1 cellular context compared by ENCODE assay signal in genomic region chr2:28613616-28614501, GRCh38.
A peak's percentile ranks its signal among the peaks of the same experiment; 100 is the strongest.
TF ChIP-seq lines count a peak whose summit lies in the region.

No MANE protein-coding gene starts in this region.

TF ChIP-seq in HEK293, 187 proteins besides CTCF, POLR2A, EP300 and RAD21 (continued from another document and continues in another):
- TF ChIP-seq, protein P1, sequence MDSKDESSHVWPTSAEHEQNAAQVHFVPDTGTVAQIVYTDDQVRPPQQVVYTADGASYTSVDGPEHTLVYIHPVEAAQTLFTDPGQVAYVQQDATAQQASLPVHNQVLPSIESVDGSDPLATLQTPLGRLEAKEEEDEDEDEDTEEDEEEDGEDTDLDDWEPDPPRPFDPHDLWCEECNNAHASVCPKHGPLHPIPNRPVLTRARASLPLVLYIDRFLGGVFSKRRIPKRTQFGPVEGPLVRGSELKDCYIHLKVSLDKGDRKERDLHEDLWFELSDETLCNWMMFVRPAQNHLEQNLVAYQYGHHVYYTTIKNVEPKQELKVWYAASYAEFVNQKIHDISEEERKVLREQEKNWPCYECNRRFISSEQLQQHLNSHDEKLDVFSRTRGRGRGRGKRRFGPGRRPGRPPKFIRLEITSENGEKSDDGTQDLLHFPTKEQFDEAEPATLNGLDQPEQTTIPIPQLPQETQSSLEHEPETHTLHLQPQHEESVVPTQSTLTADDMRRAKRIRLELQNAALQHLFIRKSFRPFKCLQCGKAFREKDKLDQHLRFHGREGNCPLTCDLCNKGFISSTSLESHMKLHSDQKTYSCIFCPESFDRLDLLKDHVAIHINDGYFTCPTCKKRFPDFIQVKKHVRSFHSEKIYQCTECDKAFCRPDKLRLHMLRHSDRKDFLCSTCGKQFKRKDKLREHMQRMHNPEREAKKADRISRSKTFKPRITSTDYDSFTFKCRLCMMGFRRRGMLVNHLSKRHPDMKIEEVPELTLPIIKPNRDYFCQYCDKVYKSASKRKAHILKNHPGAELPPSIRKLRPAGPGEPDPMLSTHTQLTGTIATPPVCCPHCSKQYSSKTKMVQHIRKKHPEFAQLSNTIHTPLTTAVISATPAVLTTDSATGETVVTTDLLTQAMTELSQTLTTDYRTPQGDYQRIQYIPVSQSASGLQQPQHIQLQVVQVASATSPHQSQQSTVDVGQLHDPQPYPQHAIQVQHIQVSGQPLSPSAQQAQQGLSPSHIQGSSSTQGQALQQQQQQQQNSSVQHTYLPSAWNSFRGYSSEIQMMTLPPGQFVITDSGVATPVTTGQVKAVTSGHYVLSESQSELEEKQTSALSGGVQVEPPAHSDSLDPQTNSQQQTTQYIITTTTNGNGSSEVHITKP (tag by site-specific recombination; IDR thresholded peaks at IDR 0.05): peak; percentile 97
- TF ChIP-seq HIC1 (tag by site-specific recombination; IDR thresholded peaks at IDR 0.05) (peak; percentile 69), ZXDB (tag by site-specific recombination; IDR thresholded peaks at IDR 0.05) (peak; percentile 72), ZNF571 (tag by site-specific recombination; IDR thresholded peaks at IDR 0.05) (no peak), ZBTB1 (tag by site-specific recombination; IDR thresholded peaks at IDR 0.05) (no peak), ZNF433 (tag by site-specific recombination; IDR thresholded peaks at IDR 0.05; ENCODE audit: low read depth) (no peak), ZNF510 (tag by site-specific recombination; IDR thresholded peaks at IDR 0.05; ENCODE audit: insufficient replicate concordance) (no peak), PBX3 (CRISPR knock-in tag; IDR thresholded peaks at IDR 0.05) (no peak), ZNF596 (tag by site-specific recombination; IDR thresholded peaks at IDR 0.05) (no peak), ZNF514 (tag by site-specific recombination; IDR thresholded peaks at IDR 0.05) (no peak), ZNF830 (tag by site-specific recombination; IDR thresholded peaks at IDR 0.05; ENCODE audit: low read depth) (no peak), KLF7 (tag by site-specific recombination; IDR thresholded peaks at IDR 0.05; ENCODE audit: borderline replicate concordance) (no peak), ZNF132 (tag by site-specific recombination; IDR thresholded peaks at IDR 0.05; ENCODE audit: borderline replicate concordance) (no peak), GLIS1 (tag by site-specific recombination; IDR thresholded peaks at IDR 0.05) (peak; percentile 83), ZNF292 (tag by site-specific recombination; IDR thresholded peaks at IDR 0.05; ENCODE audit: borderline replicate concordance, low read depth) (no peak), ZFP69B (tag by site-specific recombination; IDR thresholded peaks at IDR 0.05) (0 out of 2 replicates have a peak, but pooled peaks have one; percentile 35), REPIN1 (tag by site-specific recombination; IDR thresholded peaks at IDR 0.05; ENCODE audit: low read depth) (no peak), ZNF221 (tag by site-specific recombination; IDR thresholded peaks at IDR 0.05; ENCODE audit: borderline replicate concordance) (no peak), BCL6B (tag by site-specific recombination; IDR thresholded peaks at IDR 0.05) (no peak), ZSCAN5A (tag by site-specific recombination; IDR thresholded peaks at IDR 0.05) (no peak), ZNF639 (tag by site-specific recombination; IDR thresholded peaks at IDR 0.05) (peak; percentile 69; the same call in 1 of the 2 replicates), ZNF560 (tag by site-specific recombination; IDR thresholded peaks at IDR 0.05; ENCODE audit: borderline replicate concordance) (no peak), ZSCAN4 (tag by site-specific recombination; IDR thresholded peaks at IDR 0.05) (no peak), ZEB2 (tag by site-specific recombination; IDR thresholded peaks at IDR 0.05) (no peak), ZBTB17 (tag by site-specific recombination; IDR thresholded peaks at IDR 0.05) (peak; percentile 76), BCL11B (tag by site-specific recombination; IDR thresholded peaks at IDR 0.05; ENCODE audit: low read depth) (no peak), OSR2 (tag by site-specific recombination; IDR thresholded peaks at IDR 0.05) (peak; percentile 66; the same call in 1 of the 2 replicates), ZNF350 (tag by site-specific recombination; IDR thresholded peaks at IDR 0.05) (no peak), ZNF707 (tag by site-specific recombination; IDR thresholded peaks at IDR 0.05) (no peak), ZNF133 (tag by site-specific recombination; IDR thresholded peaks at IDR 0.05) (no peak), ZNF211 (tag by site-specific recombination; IDR thresholded peaks at IDR 0.05; ENCODE audit: low read depth) (no peak), IKZF3 (tag by site-specific recombination; IDR thresholded peaks at IDR 0.05) (peak; percentile 64), KLF8 (tag by site-specific recombination; IDR thresholded peaks at IDR 0.05) (peak; percentile 50; the same call in 1 of the 2 replicates), ZNF423 (tag by site-specific recombination; IDR thresholded peaks at IDR 0.05) (no peak), HOXC10 (CRISPR knock-in tag; IDR thresholded peaks at IDR 0.05) (no peak), ZNF112 (tag by site-specific recombination; IDR thresholded peaks at IDR 0.05) (no peak), ZNF843 (tag by site-specific recombination; IDR thresholded peaks at IDR 0.05) (peak; percentile 80), ZBTB8A (tag by site-specific recombination; IDR thresholded peaks at IDR 0.05) (no peak), ZNF121 (tag by site-specific recombination; IDR thresholded peaks at IDR 0.05) (no peak), SCRT1 (tag by site-specific recombination; IDR thresholded peaks at IDR 0.05; ENCODE audit: borderline replicate concordance) (no peak), ZNF677 (tag by site-specific recombination; IDR thresholded peaks at IDR 0.05) (no peak), KLF16 (tag by site-specific recombination; IDR thresholded peaks at IDR 0.05) (no peak), ZNF19 (tag by site-specific recombination; IDR thresholded peaks at IDR 0.05; ENCODE audit: low read depth) (no peak), GLI2 (tag by site-specific recombination; IDR thresholded peaks at IDR 0.05; ENCODE audit: borderline replicate concordance, low read depth) (no peak; the same call in 1 of the 2 replicates)
- TF ChIP-seq, protein P2, sequence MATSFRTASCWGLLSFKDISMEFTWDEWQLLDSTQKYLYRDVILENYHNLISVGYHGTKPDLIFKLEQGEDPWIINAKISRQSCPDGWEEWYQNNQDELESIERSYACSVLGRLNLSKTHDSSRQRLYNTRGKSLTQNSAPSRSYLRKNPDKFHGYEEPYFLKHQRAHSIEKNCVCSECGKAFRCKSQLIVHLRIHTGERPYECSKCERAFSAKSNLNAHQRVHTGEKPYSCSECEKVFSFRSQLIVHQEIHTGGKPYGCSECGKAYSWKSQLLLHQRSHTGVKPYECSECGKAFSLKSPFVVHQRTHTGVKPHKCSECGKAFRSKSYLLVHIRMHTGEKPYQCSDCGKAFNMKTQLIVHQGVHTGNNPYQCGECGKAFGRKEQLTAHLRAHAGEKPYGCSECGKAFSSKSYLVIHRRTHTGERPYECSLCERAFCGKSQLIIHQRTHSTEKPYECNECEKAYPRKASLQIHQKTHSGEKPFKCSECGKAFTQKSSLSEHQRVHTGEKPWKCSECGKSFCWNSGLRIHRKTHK (tag by site-specific recombination; IDR thresholded peaks at IDR 0.05): no peak
- TF ChIP-seq, protein P3, sequence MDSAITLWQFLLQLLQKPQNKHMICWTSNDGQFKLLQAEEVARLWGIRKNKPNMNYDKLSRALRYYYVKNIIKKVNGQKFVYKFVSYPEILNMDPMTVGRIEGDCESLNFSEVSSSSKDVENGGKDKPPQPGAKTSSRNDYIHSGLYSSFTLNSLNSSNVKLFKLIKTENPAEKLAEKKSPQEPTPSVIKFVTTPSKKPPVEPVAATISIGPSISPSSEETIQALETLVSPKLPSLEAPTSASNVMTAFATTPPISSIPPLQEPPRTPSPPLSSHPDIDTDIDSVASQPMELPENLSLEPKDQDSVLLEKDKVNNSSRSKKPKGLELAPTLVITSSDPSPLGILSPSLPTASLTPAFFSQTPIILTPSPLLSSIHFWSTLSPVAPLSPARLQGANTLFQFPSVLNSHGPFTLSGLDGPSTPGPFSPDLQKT (IDR thresholded peaks at IDR 0.05; ENCODE audit: borderline replicate concordance, low read depth, low read length): no peak
- TF ChIP-seq, protein P4, sequence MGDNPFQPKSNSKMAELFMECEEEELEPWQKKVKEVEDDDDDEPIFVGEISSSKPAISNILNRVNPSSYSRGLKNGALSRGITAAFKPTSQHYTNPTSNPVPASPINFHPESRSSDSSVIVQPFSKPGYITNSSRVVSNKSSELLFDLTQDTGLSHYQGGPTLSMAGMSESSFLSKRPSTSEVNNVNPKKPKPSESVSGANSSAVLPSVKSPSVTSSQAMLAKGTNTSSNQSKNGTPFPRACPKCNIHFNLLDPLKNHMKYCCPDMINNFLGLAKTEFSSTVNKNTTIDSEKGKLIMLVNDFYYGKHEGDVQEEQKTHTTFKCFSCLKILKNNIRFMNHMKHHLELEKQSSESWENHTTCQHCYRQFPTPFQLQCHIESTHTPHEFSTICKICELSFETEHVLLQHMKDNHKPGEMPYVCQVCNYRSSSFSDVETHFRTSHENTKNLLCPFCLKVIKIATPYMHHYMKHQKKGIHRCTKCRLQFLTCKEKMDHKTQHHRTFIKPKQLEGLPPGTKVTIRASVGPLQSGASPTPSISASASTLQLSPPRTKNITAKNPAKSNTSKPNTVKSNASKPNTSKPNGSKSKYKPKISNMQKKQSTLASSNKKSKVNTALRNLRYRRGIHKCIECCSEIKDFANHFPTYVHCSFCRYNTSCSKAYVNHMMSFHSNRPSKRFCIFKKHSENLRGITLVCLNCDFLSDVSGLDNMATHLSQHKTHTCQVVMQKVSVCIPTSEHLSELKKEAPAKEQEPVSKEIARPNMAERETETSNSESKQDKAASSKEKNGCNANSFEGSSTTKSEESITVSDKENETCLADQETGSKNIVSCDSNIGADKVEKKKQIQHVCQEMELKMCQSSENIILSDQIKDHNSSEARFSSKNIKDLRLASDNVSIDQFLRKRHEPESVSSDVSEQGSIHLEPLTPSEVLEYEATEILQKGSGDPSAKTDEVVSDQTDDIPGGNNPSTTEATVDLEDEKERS (tag by site-specific recombination; IDR thresholded peaks at IDR 0.05): no peak
